ENCODE assay signal across 8 cellular contexts in the genomic region with DNA sequence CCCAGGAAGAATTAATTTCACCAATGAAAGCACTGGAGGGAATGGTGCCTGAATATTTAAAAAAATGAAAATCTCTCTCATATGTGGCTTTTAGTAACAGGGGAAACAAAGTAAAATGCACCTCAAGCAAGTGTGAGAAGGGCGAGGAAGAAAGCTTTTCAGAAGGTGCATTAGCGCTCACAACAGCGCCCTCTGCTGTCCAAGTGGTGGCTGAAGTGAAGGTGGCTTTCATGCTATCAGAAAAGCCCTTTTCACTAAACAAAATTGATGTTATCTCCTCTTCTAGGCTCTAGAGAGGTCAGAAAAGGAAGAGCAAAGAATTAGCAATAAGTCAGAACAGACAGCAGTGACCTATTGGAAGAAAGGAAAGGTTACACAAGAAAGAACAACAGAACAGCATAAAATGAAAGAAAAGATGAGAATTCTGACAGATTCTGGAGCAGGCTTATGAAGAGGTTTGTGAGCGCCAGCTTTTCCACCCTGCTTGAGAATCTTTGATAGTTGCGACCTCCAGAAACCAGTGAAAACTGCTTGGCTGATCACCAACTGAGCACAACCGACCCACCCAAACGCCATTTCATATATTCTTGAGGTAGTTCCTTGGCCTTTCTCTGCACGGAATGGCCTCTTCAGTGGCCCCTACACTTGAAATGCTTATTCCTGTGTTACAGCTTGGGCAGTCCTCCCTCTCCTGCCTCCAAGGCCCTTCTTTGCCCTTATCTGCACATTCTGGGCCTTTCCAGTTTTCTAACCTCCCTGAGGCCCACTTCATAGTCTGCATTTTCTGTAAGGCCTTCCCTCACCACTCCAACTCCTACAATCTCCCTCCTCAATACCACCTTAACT. TPM values are rescaled to one million over a fixed set of nuclear protein-coding genes. Genes with fewer than 3 reads are reported as not detected.
DNase-seq lines count a peak whose midpoint lies in the region; ATAC-seq, FAIRE-seq and TF ChIP-seq lines count a peak whose summit lies in the region.

No MANE protein-coding gene starts in this region.

- peak; percentile 70 for ATAC-seq in HG03442 (IDR thresholded peaks at IDR 0.05; ENCODE audit: unreplicated experiment)

- no peak overlapping the region for H3K4me3 Mint-ChIP-seq in activated T-helper 2 cell treated with anti-CD3 and anti-CD28 coated beads, Interferon-gamma antibody, Interleukin-2, Interleukin-4, amounts not matched to agents 10 μg/mL and 5 μg/mL and 100 μg/mL, durations not matched to agents 14 hours and 24 hours and 36 hours (ENCODE audit: low read depth)

- no peak overlapping the region for H3K27ac Mint-ChIP-seq in activated T-helper 2 cell treated with anti-CD3 and anti-CD28 coated beads, Interferon-gamma antibody, Interleukin-2, Interleukin-4, amounts not matched to agents 10 μg/mL and 5 μg/mL and 100 μg/mL, durations not matched to agents 14 hours and 24 hours and 36 hours

- no peak overlapping the region for H3K27ac ChIP-seq in 22Rv1

- no peaks in the 10 kb centered on the region for H3K27me3 Mint-ChIP-seq in activated T-helper 2 cell treated with anti-CD3 and anti-CD28 coated beads, Interferon-gamma antibody, Interleukin-2, Interleukin-4, amounts not matched to agents 10 μg/mL and 5 μg/mL and 100 μg/mL, durations not matched to agents 14 hours and 24 hours and 36 hours (ENCODE audit: low read depth)

- peak; percentile 58 for FAIRE-seq in GM12891 (lab: Jason Lieb, UNC)
- no peak for FAIRE-seq in urothelium cell line (lab: Jason Lieb, UNC)

- no peaks in the 10 kb centered on the region for H3K9me3 Mint-ChIP-seq in activated T-helper 2 cell treated with anti-CD3 and anti-CD28 coated beads, Interferon-gamma antibody, Interleukin-2, Interleukin-4, amounts not matched to agents 10 μg/mL and 5 μg/mL and 100 μg/mL, durations not matched to agents 14 hours and 24 hours and 36 hours

- no peak for TF ChIP-seq POLR2A in GM12891 (IDR thresholded peaks at IDR 0.05; ENCODE audit: low read depth, low read length)

- peak; percentile 95 for TF ChIP-seq CTCF in 22Rv1 (IDR thresholded peaks at IDR 0.05)

- intact Hi-C loops in activated T-helper 2 cell treated with anti-CD3 and anti-CD28 coated beads, Interferon-gamma antibody, Interleukin-2, Interleukin-4, amounts not matched to agents 10 μg/mL and 5 μg/mL and 100 μg/mL, durations not matched to agents 14 hours and 24 hours and 36 hours (cut with micrococcal nuclease), result loop anchor here (2.0 kb wide), 1 partner anchor 550 kb away; no protein-coding TSS in a partner anchor

- H3K36me3 Mint-ChIP-seq in activated T-helper 2 cell treated with anti-CD3 and anti-CD28 coated beads, Interferon-gamma antibody, Interleukin-2, Interleukin-4, amounts not matched to agents 10 μg/mL and 5 μg/mL and 100 μg/mL, durations not matched to agents 14 hours and 24 hours and 36 hours (ENCODE audit: low read depth), result no peaks in the 10 kb centered on the region

- DNase-seq in GM12891 (ENCODE audit: insufficient read length, low spot score), result peak; percentile 0
- peak; percentile 42 for DNase-seq in RKO (ENCODE audit: low spot score)
- peak; percentile 43 for DNase-seq in activated T-helper 2 cell treated with anti-CD3 and anti-CD28 coated beads, Interferon-gamma antibody, Interleukin-2, Interleukin-4, amounts not matched to agents 10 μg/mL and 5 μg/mL and 100 μg/mL, durations not matched to agents 14 hours and 24 hours and 36 hours (ENCODE audit: low spot score)
- peak; percentile 57 for DNase-seq in globus pallidus (ENCODE audit: low spot score)
- peak; percentile 73 for DNase-seq in pons (ENCODE audit: low spot score)
- DNase-seq in urothelium cell line (ENCODE audit: low spot score), result peak; percentile 55

- H3K4me1 Mint-ChIP-seq in activated T-helper 2 cell treated with anti-CD3 and anti-CD28 coated beads, Interferon-gamma antibody, Interleukin-2, Interleukin-4, amounts not matched to agents 10 μg/mL and 5 μg/mL and 100 μg/mL, durations not matched to agents 14 hours and 24 hours and 36 hours (ENCODE audit: low read depth), result peaks cover 3% of the 10 kb centered on the region

TF ChIP-seq in GM12891, 5 proteins besides CTCF, POLR2A, EP300 and RAD21:
- TF ChIP-seq TAF1 (IDR thresholded peaks at IDR 0.05; ENCODE audit: low read depth, low read length) (no peak), POU2F2 (IDR thresholded peaks at IDR 0.05; ENCODE audit: low read depth, low read length) (no peak), PAX5 (IDR thresholded peaks at IDR 0.05; ENCODE audit: insufficient read depth, low read length, severe bottlenecking) (no peak), POLR2AphosphoS5 (IDR thresholded peaks at IDR 0.05; ENCODE audit: low read depth, low read length) (no peak), SPI1 (IDR thresholded peaks at IDR 0.05; ENCODE audit: low read depth, low read length) (no peak)
TF ChIP-seq in GM12891: peak in this region for 0.

RNA-seq across cellular contexts. Expression of gene SMLR1, which starts 45.3 kb away (rescaled TPM):
- not detected for polyA plus RNA-seq in GM12891 (2012; ENCODE audit: low read depth, missing spikeins)
- total RNA-seq in activated T-helper 2 cell treated with anti-CD3 and anti-CD28 coated beads, Interferon-gamma antibody, Interleukin-2, Interleukin-4, amounts not matched to agents 10 μg/mL and 5 μg/mL and 100 μg/mL, durations not matched to agents 14 hours and 24 hours and 36 hours, result not detected in 2 replicates

Comparison
In these comparisons a context has a peak if more than half of its experiments do, and no peak if none do; other contexts are left out.
1. DNase-seq: peak in every context shown above with its lines; median percentile 73 in pons; 57 in globus pallidus; 55 in urothelium cell line; 43 in activated T-helper 2 cell treated with anti-CD3 and anti-CD28 coated beads, Interferon-gamma antibody, Interleukin-2, Interleukin-4, amounts not matched to agents 10 μg/mL and 5 μg/mL and 100 μg/mL, durations not matched to agents 14 hours and 24 hours and 36 hours; 42 in RKO; 0 in GM12891.